ENCODE assay signal across 7 cellular contexts in genomic region chr2:170235860-170236638, GRCh38. TPM values are rescaled to one million over a fixed set of nuclear protein-coding genes. Genes with fewer than 3 reads are reported as not detected.
DNase-seq lines count a peak whose midpoint lies in the region; ATAC-seq, FAIRE-seq and TF ChIP-seq lines count a peak whose summit lies in the region.

No MANE protein-coding gene starts in this region.

- POLR2A ChIA-PET in K562 (lab: Yijun Ruan, JAX): interaction anchor here (0.9 to 1.4 kb wide), 3 partner anchors 14 to 694 kb away, joined by 3 to 4 read pairs (median 3); no protein-coding TSS in a partner anchor
- POLR2A ChIA-PET in CD4-positive, alpha-beta T cell (lab: Charles Lee): no interaction called here

- peak overlapping the region; percentile 37; the same call in 1 of the 2 replicates for H2AFZ ChIP-seq in K562 (ENCODE audit: low read depth, low read length)

- H4K20me1 ChIP-seq in DOHH2 (ENCODE audit: control insufficient read depth, insufficient read depth, low read depth, low read length): no peaks in the 10 kb centered on the region
- no peaks in the 10 kb centered on the region for H4K20me1 ChIP-seq in K562 (replicated peaks; ENCODE audit: control insufficient read depth, insufficient read depth, low read length)

- H3K79me2 ChIP-seq in DOHH2 (ENCODE audit: control insufficient read depth, low read length) (no peaks in the 10 kb centered on the region), K562 (ENCODE audit: control insufficient read depth, insufficient read depth, low read length) (no peaks in the 10 kb centered on the region)

- no peaks in the 10 kb centered on the region for H3F3A ChIP-seq in DOHH2 (ENCODE audit: control insufficient read depth, insufficient read depth)

- no peaks in the 10 kb centered on the region for H3K9me3 Mint-ChIP-seq in CD4-positive, alpha-beta T cell

- H3K36me3 Mint-ChIP-seq in CD4-positive, alpha-beta T cell (ENCODE audit: low read depth): no peaks in the 10 kb centered on the region

- H3K9ac ChIP-seq in K562 (ENCODE audit: insufficient read depth in 1 of 2, low read depth in 2 of 2, low read length in 2 of 2): peak overlapping the region in 1 of 2 experiments; percentile 1; a peak in 1 of 4 replicates

- ATAC-seq in K562 (peak; percentile 89), left lung (peak; percentile 58)
- ATAC-seq in CD4-positive, alpha-beta T cell (ENCODE audit: poor library complexity): no peak

- FAIRE-seq in K562 (lab: Jason Lieb, UNC): peak; percentile 92

- H3K27ac Mint-ChIP-seq in CD4-positive, alpha-beta T cell: no peak overlapping the region

- no TSS peak for BruUV-seq in K562 (replicated peaks; lab: Mats Ljungman, UMichigan)

- H3K27ac ChIP-seq in DOHH2 (ENCODE audit: low read depth, low read length): no peak overlapping the region
- no peak overlapping the region; the same call in 1 of the 3 replicates for H3K27ac ChIP-seq in K562 (ENCODE audit: extremely low read depth, low read depth, low read length)
- H3K27ac ChIP-seq in left lung: no peak overlapping the region
- no peak overlapping the region for H3K27ac ChIP-seq in CD4-positive, alpha-beta T cell (ENCODE audit: low read depth, low read length)

- H3K4me3 ChIP-seq in DOHH2 (ENCODE audit: low read length): no peak overlapping the region
- H3K4me3 ChIP-seq in K562: no peak overlapping the region
- no peak overlapping the region for H3K4me3 ChIP-seq in left lung

- CTCF ChIA-PET in K562 (lab: Yijun Ruan, JAX; ENCODE audit: low intra/inter-chr PET ratio): interaction anchor here (0.6 to 2.7 kb wide), 9 partner anchors 27 to 737 kb away, joined by 3 to 41 read pairs (median 4); partner anchors contain the start of gene GAD1
- CTCF ChIA-PET in CD4-positive, alpha-beta T cell (lab: Charles Lee): no interaction called here

- peaks cover 21% of the 10 kb centered on the region for H3K27me3 Mint-ChIP-seq in CD4-positive, alpha-beta T cell

- H3K4me3 Mint-ChIP-seq in CD4-positive, alpha-beta T cell: no peak overlapping the region

- H3K4me1 ChIP-seq in DOHH2 (ENCODE audit: control insufficient read depth, low read length): no peaks in the 10 kb centered on the region
- H3K4me1 ChIP-seq in K562 (replicated peaks in 1 of 2; ENCODE audit: control insufficient read depth in 2 of 2, insufficient read depth in 2 of 2, low read length in 2 of 2): peaks cover 0 to 57% of the 10 kb centered on the region in 2 experiments; a peak in 3 of 5 replicates
- H3K4me1 ChIP-seq in left lung: no peaks in the 10 kb centered on the region

- in situ Hi-C loops in K562 (cut with MboI): loop anchor here (5.0 to 10.0 kb wide), 4 partner anchors 86 to 576 kb away; no protein-coding TSS in a partner anchor

- peak; percentile 99 for TF ChIP-seq RAD21 in K562 (CRISPR knock-in tag; conservative IDR thresholded peaks at IDR 0.05 in 1 of 2, IDR thresholded peaks at IDR 0.05 in 1 of 2)

- H3K36me3 ChIP-seq in DOHH2 (ENCODE audit: control insufficient read depth, low read length): no peaks in the 10 kb centered on the region
- no peaks in the 10 kb centered on the region for H3K36me3 ChIP-seq in K562 (ENCODE audit: control insufficient read depth, insufficient read depth, low read length)
- H3K36me3 ChIP-seq in left lung: no peaks in the 10 kb centered on the region

- TF ChIP-seq CTCF in DOHH2 (IDR thresholded peaks at IDR 0.05; ENCODE audit: low read depth, low read length, poor library complexity, severe bottlenecking) (peak; percentile 79), K562 (IDR thresholded peaks at IDR 0.05 in 2 of 3, conservative IDR thresholded peaks at IDR 0.05 in 1 of 3; ENCODE audit: insufficient read depth in 2 of 3, low read depth in 1 of 3, low read length in 3 of 3) (peak; percentile 69 to 92 (median 86)), left lung (IDR thresholded peaks at IDR 0.05) (peak; percentile 16 to 26)
- TF ChIP-seq CTCF in CD4-positive, alpha-beta T cell (IDR thresholded peaks at IDR 0.05): no peak

- peak; percentile 94 for TF ChIP-seq EP300 in K562 (IDR thresholded peaks at IDR 0.05; ENCODE audit: low read length)

- no peaks in the 10 kb centered on the region for H3K9me1 ChIP-seq in K562 (ENCODE audit: control insufficient read depth, insufficient read depth, low read length)

- no peak overlapping the region for H3K4me2 ChIP-seq in DOHH2 (ENCODE audit: low read length)
- peak overlapping the region; percentile 28; the same call in 1 of the 2 replicates for H3K4me2 ChIP-seq in K562 (ENCODE audit: insufficient read depth, low read length)

- no peaks in the 10 kb centered on the region for H3K4me1 Mint-ChIP-seq in CD4-positive, alpha-beta T cell (ENCODE audit: low read depth)

- DNase-seq in HK-2 (ENCODE audit: unreplicated experiment): peak; percentile 4
- DNase-seq in NCI-H526 (lab: John Stamatoyannopoulos, UW): peak; percentile 47 to 78
- DNase-seq in K562 (ENCODE audit: extremely low read depth in 1 of 4, low spot score in 3 of 4): peak; percentile 83 to 89 (median 84)
- DNase-seq in left lung: no peak
- DNase-seq in cerebellum (ENCODE audit: low spot score): no peak
- no peak for DNase-seq in CD4-positive, alpha-beta T cell

- H3K9me2 ChIP-seq in DOHH2 (replicated peaks; ENCODE audit: control insufficient read depth, low read length): no peaks in the 10 kb centered on the region

- H3K27me3 ChIP-seq in DOHH2 (ENCODE audit: control insufficient read depth, low read length): no peaks in the 10 kb centered on the region
- H3K27me3 ChIP-seq in K562 (ENCODE audit: control insufficient read depth in 2 of 2, insufficient read depth in 2 of 2, low read length in 2 of 2): no peaks in the 10 kb centered on the region
- H3K27me3 ChIP-seq in left lung: peaks cover 0 to 4% of the 10 kb centered on the region in 2 donors
- no peaks in the 10 kb centered on the region for H3K27me3 ChIP-seq in CD4-positive, alpha-beta T cell (ENCODE audit: control insufficient read depth, insufficient read depth, low read length)

- intact Hi-C loops in K562 (cut with micrococcal nuclease) (loop anchor here (1.0 to 5.0 kb wide), 8 partner anchors 27 to 636 kb away; no protein-coding TSS in a partner anchor), left lung (cut with DNase I) (no loop called here)
- intact Hi-C loops in CD4-positive, alpha-beta T cell (cut with DNase I, micrococcal nuclease): loop anchor here (5.0 to 10.0 kb wide), 2 partner anchors 576 to 579 kb away; partner anchors contain the start of gene GAD1 (in 1 of the 2)

- H3K9me3 ChIP-seq in DOHH2 (ENCODE audit: control insufficient read depth, insufficient read depth, low read length) (no peaks in the 10 kb centered on the region), K562 (replicated peaks; ENCODE audit: control insufficient read depth, insufficient read depth, low read depth, low read length) (no peaks in the 10 kb centered on the region), left lung (no peaks in the 10 kb centered on the region)
- H3K9me3 ChIP-seq in CD4-positive, alpha-beta T cell (ENCODE audit: control insufficient read depth, low read length): no peaks in the 10 kb centered on the region

- WGBS in K562 (ENCODE audit: insufficient coverage, low coverage, missing lambda C conversion rate): 18% methylated on average over 12 of the region's 12 CpGs

- no peak for TF ChIP-seq POLR2A in K562 (conservative IDR thresholded peaks at IDR 0.05)

TF ChIP-seq in K562, 482 proteins besides CTCF, POLR2A, EP300 and RAD21 (continues in another document):
- peak; percentile 90 for TF ChIP-seq MECOM (CRISPR knock-in tag; IDR thresholded peaks at IDR 0.05)
- TF ChIP-seq CTBP1 (IDR thresholded peaks at IDR 0.05; ENCODE audit: borderline replicate concordance): peak; percentile 78
- peak; percentile 98 for TF ChIP-seq ZBTB7A (IDR thresholded peaks at IDR 0.05; ENCODE audit: borderline replicate concordance, control insufficient read depth, low read depth, low read length)
- TF ChIP-seq BRF1 (IDR thresholded peaks at IDR 0.05; ENCODE audit: borderline replicate concordance, extremely low read depth, insufficient read length): no peak
- TF ChIP-seq HES1 (IDR thresholded peaks at IDR 0.05; ENCODE audit: low read depth): no peak
- 0 out of 2 replicates have a peak, but pooled peaks have one; percentile 35 for TF ChIP-seq JUND (IDR thresholded peaks at IDR 0.05; ENCODE audit: borderline replicate concordance, low read depth, low read length)
- peak; percentile 48; the same call in 1 of the 3 replicates for TF ChIP-seq JUND (tag; IDR thresholded peaks at IDR 0.05; ENCODE audit: borderline replicate concordance, low read depth, low read length)
- TF ChIP-seq RB1 (IDR thresholded peaks at IDR 0.05; ENCODE audit: low read depth): peak; percentile 60; the same call in 1 of the 2 replicates
- TF ChIP-seq ZNF57 (CRISPR knock-in tag; IDR thresholded peaks at IDR 0.05): no peak

RNA-seq across cellular contexts. Expression of gene MYO3B, which starts 58.1 kb away (rescaled TPM):
- 5.2 and 8.0 TPM in 2 replicates for total RNA-seq in K562 (2011; cell fraction: chromatin; rRNA removed; ENCODE audit: low replicate concordance)
- 1.7 and 2.7 TPM in 2 replicates for total RNA-seq in K562 (2011; cell fraction: nucleolus; rRNA removed)
- total RNA-seq in K562 (2011; cell fraction: nucleoplasm; rRNA removed): 3.4 and 3.9 TPM in 2 replicates
- 3.0 and 3.4 TPM in 2 replicates for total RNA-seq in K562 (2014; rRNA removed)
- total RNA-seq in K562 (2014; rRNA removed; fragmentation: Illumina TruSeq; extraction: Trizol): 4.6 and 4.7 TPM in 2 replicates
- 3.4 and 3.8 TPM in 2 replicates for total RNA-seq in K562 (2015; rRNA removed; fragmentation: Illumina TruSeq; extraction: Trizol)
- 3.5 and 4.7 TPM in 2 replicates for total RNA-seq in K562 (2021)
- polyA plus RNA-seq in K562 (2011; rRNA removed): 0.32 and 3.6 TPM in 2 replicates
- 0.24 and 1.3 TPM in 2 replicates for polyA plus RNA-seq in K562 (2011; cell fraction: cytosol; rRNA removed)
- 0.79 and 3.4 TPM in 2 replicates for polyA plus RNA-seq in K562 (2011; cell fraction: nucleus; rRNA removed)
- 4.5 and 6.0 TPM in 2 replicates for polyA plus RNA-seq in K562 (2012)
- 3.4 and 4.2 TPM in 2 replicates for polyA plus RNA-seq in K562 (2014; fragmentation: Illumina TruSeq; extraction: Trizol)
- polyA plus RNA-seq in K562 (2014; fragmentation: Nextera tagmentation; extraction: Ambion mirVana): 1 to 10 TPM; 2.9 to 6.5 TPM
- 2.7 and 3.8 TPM in 2 replicates for polyA plus RNA-seq in K562 (2014; rRNA removed)
- polyA minus RNA-seq in K562 (2011; rRNA and poly(A)+ RNA removed): 1.1 and 3.9 TPM in 2 replicates
- 0.27 and 1.7 TPM in 2 replicates for polyA minus RNA-seq in K562 (2011; cell fraction: cytosol; rRNA and poly(A)+ RNA removed)
- 1.9 and 6.5 TPM in 2 replicates for polyA minus RNA-seq in K562 (2011; cell fraction: nucleus; rRNA and poly(A)+ RNA removed)
- 1 to 10 TPM in 1 of 2 donors, not detected in 1; 1.3 TPM for total RNA-seq in left lung
- 1.2 TPM for total RNA-seq in cerebellum
- total RNA-seq in CD4-positive, alpha-beta T cell: not detected

Comparison
In these comparisons a context has a peak if more than half of its experiments do, and no peak if none do; other contexts are left out.
1. DNase-seq: peak in HK-2 (single experiment), NCI-H526 (2 of 2) and K562 (4 of 4); none in left lung (0 of 2), cerebellum (single experiment) and CD4-positive, alpha-beta T cell (0 of 10).
2. intact Hi-C loops: an anchor here in K562 (1.0 to 5.0 kb wide) and CD4-positive, alpha-beta T cell (5.0 to 10.0 kb wide); none called in left lung.